In the genomic region with DNA sequence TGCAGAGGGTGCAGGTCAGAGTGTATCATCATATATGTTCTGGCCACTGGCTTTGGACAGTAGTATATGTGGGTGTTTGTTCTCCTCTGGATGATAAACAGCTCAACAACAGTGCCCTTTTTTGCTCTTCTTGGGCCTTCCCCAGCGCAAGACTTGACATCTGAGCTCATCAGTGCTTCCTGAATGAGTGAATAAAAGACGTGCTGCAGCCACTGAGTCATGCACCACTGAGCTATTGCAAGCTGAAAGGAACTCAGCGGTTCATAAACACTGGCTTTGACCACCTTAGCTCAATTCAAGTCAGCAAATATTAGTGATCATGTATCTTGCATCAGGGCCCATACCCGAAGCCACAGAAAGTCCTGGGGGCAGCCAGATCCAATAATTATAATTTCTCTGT, we compare ENCODE assay signal across 9 cellular contexts.
DNase-seq lines count a peak whose midpoint lies in the region; ATAC-seq, FAIRE-seq and TF ChIP-seq lines count a peak whose summit lies in the region.
"Had no signal": no experiment of that assay in that cellular context is flagged by ENCODE, and none has a peak within 500 bp of the region (broad histone marks: within the 10 kb centered on the region; RNA-seq: fewer than 3 reads in every experiment).

No MANE protein-coding gene starts in this region.

- no peak overlapping the region for H2BK15ac ChIP-seq in H9 (ENCODE audit: low read depth, low read length)

- H3K27me3 ChIP-seq in H9 (ENCODE audit: insufficient read depth, low read length) (no peaks in the 10 kb centered on the region), pancreas (no peaks in the 10 kb centered on the region)
- H3K27me3 ChIP-seq in CD8-positive, alpha-beta memory T cell (ENCODE audit: insufficient read depth, low read length, poor library complexity, severe bottlenecking) = no peaks in the 10 kb centered on the region

- H2BK120ac ChIP-seq in H9 (ENCODE audit: low read depth, low read length, poor library complexity, severe bottlenecking) = no peak overlapping the region

- no peak overlapping the region for H2BK5ac ChIP-seq in H9 (ENCODE audit: insufficient read length, low read length)

- H3K27ac ChIP-seq in H9 (ENCODE audit: insufficient read length, low read depth, low read length) = no peak overlapping the region
- no peak overlapping the region for H3K27ac ChIP-seq in CD8-positive, alpha-beta memory T cell (ENCODE audit: low read depth, low read length)
- no peak overlapping the region for H3K27ac ChIP-seq in pancreas

- H3K4me2 ChIP-seq in H9 (ENCODE audit: insufficient read depth, insufficient read length, low read length) = no peak overlapping the region

- H2AK5ac ChIP-seq in H9 (ENCODE audit: insufficient read length, low read length) = no peak overlapping the region

- no peak for ATAC-seq in pancreas

- H4K91ac ChIP-seq in H9 (ENCODE audit: insufficient read length, low read depth, low read length) = no peak overlapping the region

- no peak overlapping the region for H3K9ac ChIP-seq in H9 (ENCODE audit: extremely low read depth, insufficient read length, low read length)

- CTCF ChIA-PET in activated CD4-positive, alpha-beta memory T cell treated with anti-CD3 and anti-CD28 coated beads, Interleukin-2, amount 10 ng/mL, durations not matched to agents 7 days and 5 days (lab: Charles Lee) = interaction anchor here (0.5 to 1.4 kb wide), 2 partner anchors 141 to 179 kb away, joined by 3 to 4 read pairs; no protein-coding TSS in a partner anchor
- CTCF ChIA-PET in CD8-positive, alpha-beta memory T cell (lab: Charles Lee) = no interaction called here

- H3K14ac ChIP-seq in H9 (ENCODE audit: insufficient read depth, low read length) = no peak overlapping the region

- no peaks in the 10 kb centered on the region for H3K36me3 Mint-ChIP-seq in H9 (ENCODE audit: insufficient read depth in 1 of 3, low read depth in 3 of 3)
- no peaks in the 10 kb centered on the region for H3K36me3 Mint-ChIP-seq in activated CD4-positive, alpha-beta memory T cell treated with anti-CD3 and anti-CD28 coated beads, Interleukin-2, amount 10 ng/mL, durations not matched to agents 7 days and 5 days (ENCODE audit: low read depth)
- H3K36me3 Mint-ChIP-seq in CD8-positive, alpha-beta memory T cell = no peaks in the 10 kb centered on the region

- intact Hi-C loops in pancreas (cut with DNase I) = no loop called here

- no peak overlapping the region for H2BK20ac ChIP-seq in H9 (ENCODE audit: low read depth, low read length, poor library complexity, severe bottlenecking)

- no peaks in the 10 kb centered on the region for H3K79me2 ChIP-seq in H9 (ENCODE audit: insufficient read depth, low read length)

- no peak overlapping the region for H3K4me3 Mint-ChIP-seq in H9
- H3K4me3 Mint-ChIP-seq in activated CD4-positive, alpha-beta memory T cell treated with anti-CD3 and anti-CD28 coated beads, Interleukin-2, amount 10 ng/mL, durations not matched to agents 7 days and 5 days = no peak overlapping the region
- no peak overlapping the region for H3K4me3 Mint-ChIP-seq in CD8-positive, alpha-beta memory T cell

- POLR2A ChIA-PET in activated CD4-positive, alpha-beta memory T cell treated with anti-CD3 and anti-CD28 coated beads, Interleukin-2, amount 10 ng/mL, durations not matched to agents 7 days and 5 days (lab: Charles Lee) = interaction anchor here (1.6 kb wide), 1 partner anchor 170 kb away, joined by 5 read pairs; the partner anchor contains the start of genes DPM1 and MOCS3
- POLR2A ChIA-PET in CD8-positive, alpha-beta memory T cell (lab: Charles Lee) = no interaction called here

- no peak for TF ChIP-seq CTCF in H9 (conservative IDR thresholded peaks at IDR 0.05)
- TF ChIP-seq CTCF in pancreas (IDR thresholded peaks at IDR 0.05) = no peak

- no peak overlapping the region for H3K18ac ChIP-seq in H9 (ENCODE audit: insufficient read length, low read depth, low read length)

- no peaks in the 10 kb centered on the region for H3K79me1 ChIP-seq in H9 (ENCODE audit: insufficient read depth, low read depth, low read length, poor library complexity, severe bottlenecking)

- H3K36me3 ChIP-seq in CD8-positive, alpha-beta memory T cell (ENCODE audit: insufficient read depth, low read length) = no peaks in the 10 kb centered on the region
- H3K36me3 ChIP-seq in pancreas = no peaks in the 10 kb centered on the region

- H3K23me2 ChIP-seq in H9 (ENCODE audit: insufficient read length, low read depth, low read length, poor library complexity, severe bottlenecking) = no peaks in the 10 kb centered on the region

- no peak overlapping the region for H3K4me3 ChIP-seq in CD8-positive, alpha-beta memory T cell (ENCODE audit: low read length)
- H3K4me3 ChIP-seq in pancreas = no peak overlapping the region

- H3K4ac ChIP-seq in H9 (ENCODE audit: low read depth, low read length) = no peak overlapping the region

- H3K9me3 ChIP-seq in H9 (ENCODE audit: control insufficient read depth, low read depth, low read length) (no peaks in the 10 kb centered on the region), pancreas (no peaks in the 10 kb centered on the region)
- H3K9me3 ChIP-seq in CD8-positive, alpha-beta memory T cell (ENCODE audit: low read length) = no peaks in the 10 kb centered on the region

- no CpG with 5 or more reads among the region's 4 CpGs for WGBS in H9 (ENCODE audit: extremely low coverage, insufficient read length, low lambda C conversion rate)
- WGBS in pancreas, 2 donors = 58 to 66% methylated on average over 4 of the region's 4 CpGs

- H2BK12ac ChIP-seq in H9 (ENCODE audit: insufficient read length, low read depth, low read length) = no peak overlapping the region

- no peak overlapping the region for H3T11ph ChIP-seq in H9 (ENCODE audit: low read length)

- peak; percentile 89 for DNase-seq in EL
- DNase-seq in H9 = peak; percentile 9
- peak; percentile 25 for DNase-seq in activated CD4-positive, alpha-beta memory T cell treated with anti-CD3 and anti-CD28 coated beads, Interleukin-2, amount 10 ng/mL, durations not matched to agents 7 days and 5 days
- peak; percentile 86 for DNase-seq in kidney tubule cell (ENCODE audit: low spot score)
- no peak for DNase-seq in cortex of kidney (lab: John Stamatoyannopoulos, UW)
- no peak for DNase-seq in COR-L47 (lab: John Stamatoyannopoulos, UW)
- DNase-seq in CD8-positive, alpha-beta memory T cell = no peak
- DNase-seq in pancreas = no peak
- DNase-seq: NCI-H82 had no signal

- no peak overlapping the region for H3K27ac Mint-ChIP-seq in H9
- H3K27ac Mint-ChIP-seq in activated CD4-positive, alpha-beta memory T cell treated with anti-CD3 and anti-CD28 coated beads, Interleukin-2, amount 10 ng/mL, durations not matched to agents 7 days and 5 days = no peak overlapping the region
- H3K27ac Mint-ChIP-seq in CD8-positive, alpha-beta memory T cell = no peak overlapping the region

- no peak overlapping the region for H3K23ac ChIP-seq in H9 (ENCODE audit: insufficient read length, low read depth, low read length)

- H4K5ac ChIP-seq in H9 (ENCODE audit: insufficient read length, low read depth, low read length) = no peak overlapping the region

- H2AFZ ChIP-seq in H9 (ENCODE audit: low read length) = no peak overlapping the region

- no peak overlapping the region for H4K8ac ChIP-seq in H9 (replicated peaks; ENCODE audit: insufficient read length, low read depth, low read length)

- no peak overlapping the region for H3K56ac ChIP-seq in H9 (ENCODE audit: insufficient read length, low read depth, low read length)

- H4K20me1 ChIP-seq in H9 (ENCODE audit: control insufficient read depth, insufficient read depth, insufficient read length) = no peaks in the 10 kb centered on the region

- FAIRE-seq in pancreas (lab: Jason Lieb, UNC) = no peak

- H3K27me3 Mint-ChIP-seq in H9 (ENCODE audit: low read depth) = peaks cover 4% of the 10 kb centered on the region; the same call in 1 of the 2 replicates
- peaks cover 13% of the 10 kb centered on the region for H3K27me3 Mint-ChIP-seq in activated CD4-positive, alpha-beta memory T cell treated with anti-CD3 and anti-CD28 coated beads, Interleukin-2, amount 10 ng/mL, durations not matched to agents 7 days and 5 days
- peaks cover 10 to 25% of the 10 kb centered on the region in 2 donors for H3K27me3 Mint-ChIP-seq in CD8-positive, alpha-beta memory T cell

- peaks cover 0 to 8% of the 10 kb centered on the region in 2 experiments; a peak in 3 of 4 replicates for H3K4me1 Mint-ChIP-seq in H9
- peaks cover 20% of the 10 kb centered on the region for H3K4me1 Mint-ChIP-seq in activated CD4-positive, alpha-beta memory T cell treated with anti-CD3 and anti-CD28 coated beads, Interleukin-2, amount 10 ng/mL, durations not matched to agents 7 days and 5 days
- peaks cover 6 to 17% (median 8%) of the 10 kb centered on the region in 3 donors for H3K4me1 Mint-ChIP-seq in CD8-positive, alpha-beta memory T cell

- no peaks in the 10 kb centered on the region for H3K9me3 Mint-ChIP-seq in H9
- no peaks in the 10 kb centered on the region for H3K9me3 Mint-ChIP-seq in activated CD4-positive, alpha-beta memory T cell treated with anti-CD3 and anti-CD28 coated beads, Interleukin-2, amount 10 ng/mL, durations not matched to agents 7 days and 5 days
- no peaks in the 10 kb centered on the region for H3K9me3 Mint-ChIP-seq in CD8-positive, alpha-beta memory T cell

- H3K4me1 ChIP-seq in H9 (ENCODE audit: insufficient read depth, low read length) (no peaks in the 10 kb centered on the region), pancreas (no peaks in the 10 kb centered on the region)
- no peaks in the 10 kb centered on the region for H3K4me1 ChIP-seq in CD8-positive, alpha-beta memory T cell (ENCODE audit: insufficient read depth, low read length)

Comparison
In these comparisons a context has a peak if more than half of its experiments do, and no peak if none do; other contexts are left out.
1. DNase-seq: peak in EL (single experiment), H9 (single experiment), activated CD4-positive, alpha-beta memory T cell treated with anti-CD3 and anti-CD28 coated beads, Interleukin-2, amount 10 ng/mL, durations not matched to agents 7 days and 5 days (single experiment) and kidney tubule cell (single experiment); none in cortex of kidney (single experiment), COR-L47 (single experiment), CD8-positive, alpha-beta memory T cell (0 of 5) and pancreas (0 of 6).